In the genomic region with DNA sequence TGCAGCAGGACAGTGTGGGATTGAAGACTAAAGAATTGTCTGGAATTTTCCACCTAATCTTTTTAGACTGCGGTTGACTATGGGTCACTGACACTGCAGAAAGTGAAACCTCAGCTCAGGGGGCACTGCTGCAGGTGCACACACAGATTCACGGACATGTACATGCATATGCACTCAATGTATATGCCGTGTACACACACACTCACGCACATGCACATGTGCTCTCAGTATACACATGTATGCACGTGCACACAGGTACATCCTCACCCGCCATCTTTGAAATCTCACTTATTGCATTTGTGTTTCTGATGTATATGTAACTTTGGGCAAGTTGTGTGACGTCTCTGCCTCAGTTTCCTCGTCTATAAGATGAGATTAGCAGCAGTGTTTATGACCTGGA, we compare ENCODE assay signal across 15 cellular contexts. TPM values are rescaled to one million over a fixed set of nuclear protein-coding genes. Genes with fewer than 3 reads are reported as not detected.
DNase-seq lines count a peak whose midpoint lies in the region; ATAC-seq, FAIRE-seq and TF ChIP-seq lines count a peak whose summit lies in the region.
"Had no signal": no experiment of that assay in that cellular context is flagged by ENCODE, and none has a peak within 500 bp of the region (broad histone marks: within the 10 kb centered on the region; RNA-seq: fewer than 3 reads in every experiment).

No MANE protein-coding gene starts in this region.

- H3K4me3 ChIP-seq in neural progenitor cell: no peak overlapping the region
- H3K4me3 ChIP-seq in right atrium auricular region: no peak overlapping the region

- peaks cover 75% of the 10 kb centered on the region for H4K20me1 ChIP-seq in neural progenitor cell (ENCODE audit: low read depth)

- H3K27me3 ChIP-seq in neural progenitor cell: no peaks in the 10 kb centered on the region
- H3K27me3 ChIP-seq in right atrium auricular region: no peaks in the 10 kb centered on the region

- H3F3A ChIP-seq in neural progenitor cell (ENCODE audit: low read depth): peaks cover 18% of the 10 kb centered on the region

- intact Hi-C loops in CD14-positive monocyte (cut with micrococcal nuclease): loop anchor here in 1 of 2 donors (10.0 kb wide), 2 partner anchors 47 to 163 kb away; no protein-coding TSS in a partner anchor

- no peak overlapping the region for H3K4me2 ChIP-seq in neural progenitor cell

- peaks cover 93% of the 10 kb centered on the region for H3K4me1 Mint-ChIP-seq in CD14-positive monocyte
- H3K4me1 Mint-ChIP-seq in effector memory CD8-positive, alpha-beta T cell (ENCODE audit: low read depth in 2 of 2): peaks cover 73 to 76% of the 10 kb centered on the region in 2 donors
- H3K4me1 Mint-ChIP-seq in neural progenitor cell: peaks cover 52% of the 10 kb centered on the region

- H3K79me2 ChIP-seq in neural progenitor cell (ENCODE audit: low read depth): peaks cover 81% of the 10 kb centered on the region

- peaks cover 53 to 67% of the 10 kb centered on the region in 2 donors for H3K36me3 Mint-ChIP-seq in CD14-positive monocyte
- peaks cover 57% of the 10 kb centered on the region for H3K36me3 Mint-ChIP-seq in effector memory CD8-positive, alpha-beta T cell (ENCODE audit: insufficient read depth)
- H3K36me3 Mint-ChIP-seq in neural progenitor cell: peaks cover 14% of the 10 kb centered on the region

- no peaks in the 10 kb centered on the region for H3K9me3 Mint-ChIP-seq in CD14-positive monocyte
- H3K9me3 Mint-ChIP-seq in effector memory CD8-positive, alpha-beta T cell: no peaks in the 10 kb centered on the region
- no peaks in the 10 kb centered on the region for H3K9me3 Mint-ChIP-seq in neural progenitor cell

- ATAC-seq in effector memory CD8-positive, alpha-beta T cell (replicated peaks): no peak
- ATAC-seq: Right ventricle myocardium inferior, SK-N-SH treated with all-trans-retinoic acid at 6 μM for 48 hours had no signal

- H3K27ac ChIP-seq in neural progenitor cell (no peak overlapping the region), right atrium auricular region (no peak overlapping the region)

- H3K9me3 ChIP-seq in neural progenitor cell (ENCODE audit: low read depth) (no peaks in the 10 kb centered on the region), right atrium auricular region (no peaks in the 10 kb centered on the region)

- H3K4me3 Mint-ChIP-seq in CD14-positive monocyte: no peak overlapping the region
- H3K4me3 Mint-ChIP-seq in effector memory CD8-positive, alpha-beta T cell: no peak overlapping the region
- H3K4me3 Mint-ChIP-seq in neural progenitor cell: no peak overlapping the region

- H3K9ac ChIP-seq in neural progenitor cell: no peak overlapping the region

- peaks cover 12% of the 10 kb centered on the region for H3K4me1 ChIP-seq in neural progenitor cell
- H3K4me1 ChIP-seq in right atrium auricular region: peaks cover 0 to 47% of the 10 kb centered on the region in 2 donors

- H3K27ac Mint-ChIP-seq in CD14-positive monocyte (peak overlapping the region in 4 of 7 donors; percentile 33 to 62 (median 39)), neural progenitor cell (peak overlapping the region; percentile 16)
- H3K27ac Mint-ChIP-seq in effector memory CD8-positive, alpha-beta T cell: peak overlapping the region; percentile 83 to 90

- H3K36me3 ChIP-seq in neural progenitor cell: no peaks in the 10 kb centered on the region
- H3K36me3 ChIP-seq in right atrium auricular region: no peaks in the 10 kb centered on the region

- FAIRE-seq in GM12891 (lab: Jason Lieb, UNC): peak; percentile 82
- FAIRE-seq: G401.6, GM19239 had no signal

- TF ChIP-seq POLR2A in GM12891 (IDR thresholded peaks at IDR 0.05; ENCODE audit: low read depth, low read length): no peak

- TF ChIP-seq CTCF in CD14-positive monocyte (IDR thresholded peaks at IDR 0.05) (no peak), neural progenitor cell (IDR thresholded peaks at IDR 0.05) (no peak), right atrium auricular region (IDR thresholded peaks at IDR 0.05) (no peak)

- DNase-seq in CD14-positive monocyte (ENCODE audit: low spot score): no peak
- DNase-seq in GM12891 (ENCODE audit: insufficient read length, low spot score): no peak
- no peak for DNase-seq in effector memory CD8-positive, alpha-beta T cell
- DNase-seq in neural progenitor cell (ENCODE audit: low spot score): no peak
- no peak for DNase-seq in NCI-H1694 (lab: John Stamatoyannopoulos, UW)
- no peak for DNase-seq in stimulated activated naive CD4-positive, alpha-beta T cell (lab: John Stamatoyannopoulos, UW)
- no peak for DNase-seq in right atrium auricular region (ENCODE audit: low spot score)
- DNase-seq: NCI-H1092; NCI-H345; NCI-H69; NK-92 treated with Interleukin-12 subunit alpha and Interleukin-12 subunit beta, amount 100 ng/mL, for 24 hours had no signal

- H3K27me3 Mint-ChIP-seq in CD14-positive monocyte (ENCODE audit: low read depth in 3 of 3) (peaks cover 0 to 6% (median 3%) of the 10 kb centered on the region in 3 donors), neural progenitor cell (ENCODE audit: insufficient read depth, low read depth) (peaks cover 6% of the 10 kb centered on the region)
- H3K27me3 Mint-ChIP-seq in effector memory CD8-positive, alpha-beta T cell: no peaks in the 10 kb centered on the region

- no peak overlapping the region for H2AFZ ChIP-seq in neural progenitor cell (replicated peaks)

TF ChIP-seq in GM12891, 5 proteins besides CTCF, POLR2A, EP300 and RAD21:
- TF ChIP-seq POU2F2 (IDR thresholded peaks at IDR 0.05; ENCODE audit: low read depth, low read length): no peak
- no peak for TF ChIP-seq PAX5 (IDR thresholded peaks at IDR 0.05; ENCODE audit: insufficient read depth, low read length, severe bottlenecking)
- no peak for TF ChIP-seq POLR2AphosphoS5 (IDR thresholded peaks at IDR 0.05; ENCODE audit: low read depth, low read length)

RNA-seq across cellular contexts. Expression of a gene that starts 27.3 kb away (rescaled TPM):
- polyA plus RNA-seq in CD14-positive monocyte: under 1 TPM; 0.85 to 0.93 TPM
- 15.3 TPM for polyA plus RNA-seq in GM12891 (2012; ENCODE audit: low read depth, missing spikeins)
- total RNA-seq in neural progenitor cell (ENCODE audit: low replicate concordance): 6.6 and 12.5 TPM in 2 replicates
- 10 to 100 TPM in 1 of 2 donors, 1 to 10 TPM in 1; 7.7 to 19.2 TPM for total RNA-seq in right atrium auricular region

Comparison
In these comparisons a context has a peak if more than half of its experiments do, and no peak if none do; other contexts are left out.
1. H3K27ac Mint-ChIP-seq: peak in every context shown above with its lines; median percentile 86 in effector memory CD8-positive, alpha-beta T cell; 39 in CD14-positive monocyte; 16 in neural progenitor cell.